1 cellular context compared by ENCODE assay signal in the genomic region with DNA sequence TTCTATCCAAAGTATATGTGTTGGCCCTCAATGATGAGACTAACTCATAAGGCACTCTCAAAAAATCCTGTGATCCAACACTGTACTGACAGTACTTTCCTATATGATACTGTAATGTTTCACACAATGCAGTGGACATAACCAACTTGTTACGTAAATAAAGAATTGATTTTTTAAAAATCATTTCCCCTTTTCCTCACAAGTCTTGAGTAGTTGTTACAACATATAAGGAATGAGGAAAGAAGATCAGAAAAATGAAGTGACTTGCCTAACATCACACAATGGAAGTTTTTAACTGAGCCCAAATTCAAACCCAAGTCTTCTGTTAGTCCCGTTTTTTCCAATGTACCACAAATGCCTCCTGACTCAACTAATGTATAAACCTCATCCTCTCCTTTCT.
TF ChIP-seq lines count a peak whose summit lies in the region.

No MANE protein-coding gene starts in this region.

TF ChIP-seq in GM12878, 131 proteins besides CTCF, POLR2A, EP300 and RAD21 (continued from another document):
- no peak for TF ChIP-seq PAX5 (IDR thresholded peaks at IDR 0.05; ENCODE audit: borderline replicate concordance, low read depth, low read length)
- TF ChIP-seq, protein P1, sequence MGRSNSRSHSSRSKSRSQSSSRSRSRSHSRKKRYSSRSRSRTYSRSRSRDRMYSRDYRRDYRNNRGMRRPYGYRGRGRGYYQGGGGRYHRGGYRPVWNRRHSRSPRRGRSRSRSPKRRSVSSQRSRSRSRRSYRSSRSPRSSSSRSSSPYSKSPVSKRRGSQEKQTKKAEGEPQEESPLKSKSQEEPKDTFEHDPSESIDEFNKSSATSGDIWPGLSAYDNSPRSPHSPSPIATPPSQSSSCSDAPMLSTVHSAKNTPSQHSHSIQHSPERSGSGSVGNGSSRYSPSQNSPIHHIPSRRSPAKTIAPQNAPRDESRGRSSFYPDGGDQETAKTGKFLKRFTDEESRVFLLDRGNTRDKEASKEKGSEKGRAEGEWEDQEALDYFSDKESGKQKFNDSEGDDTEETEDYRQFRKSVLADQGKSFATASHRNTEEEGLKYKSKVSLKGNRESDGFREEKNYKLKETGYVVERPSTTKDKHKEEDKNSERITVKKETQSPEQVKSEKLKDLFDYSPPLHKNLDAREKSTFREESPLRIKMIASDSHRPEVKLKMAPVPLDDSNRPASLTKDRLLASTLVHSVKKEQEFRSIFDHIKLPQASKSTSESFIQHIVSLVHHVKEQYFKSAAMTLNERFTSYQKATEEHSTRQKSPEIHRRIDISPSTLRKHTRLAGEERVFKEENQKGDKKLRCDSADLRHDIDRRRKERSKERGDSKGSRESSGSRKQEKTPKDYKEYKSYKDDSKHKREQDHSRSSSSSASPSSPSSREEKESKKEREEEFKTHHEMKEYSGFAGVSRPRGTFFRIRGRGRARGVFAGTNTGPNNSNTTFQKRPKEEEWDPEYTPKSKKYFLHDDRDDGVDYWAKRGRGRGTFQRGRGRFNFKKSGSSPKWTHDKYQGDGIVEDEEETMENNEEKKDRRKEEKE (IDR thresholded peaks at IDR 0.05): no peak
- no peak for TF ChIP-seq JUND (IDR thresholded peaks at IDR 0.05; ENCODE audit: low read depth, low read length)
- no peak for TF ChIP-seq NBN (IDR thresholded peaks at IDR 0.05)
- no peak for TF ChIP-seq WRNIP1 (IDR thresholded peaks at IDR 0.05; ENCODE audit: borderline replicate concordance, low read depth, low read length)
- no peak for TF ChIP-seq SRF (IDR thresholded peaks at IDR 0.05; ENCODE audit: low read depth in 2 of 2, low read length in 2 of 2)
- no peak for TF ChIP-seq ZNF274 (IDR thresholded peaks at IDR 0.05; ENCODE audit: insufficient read depth, insufficient read length)
